ENCODE assay signal across 1 cellular context in the genomic region with DNA sequence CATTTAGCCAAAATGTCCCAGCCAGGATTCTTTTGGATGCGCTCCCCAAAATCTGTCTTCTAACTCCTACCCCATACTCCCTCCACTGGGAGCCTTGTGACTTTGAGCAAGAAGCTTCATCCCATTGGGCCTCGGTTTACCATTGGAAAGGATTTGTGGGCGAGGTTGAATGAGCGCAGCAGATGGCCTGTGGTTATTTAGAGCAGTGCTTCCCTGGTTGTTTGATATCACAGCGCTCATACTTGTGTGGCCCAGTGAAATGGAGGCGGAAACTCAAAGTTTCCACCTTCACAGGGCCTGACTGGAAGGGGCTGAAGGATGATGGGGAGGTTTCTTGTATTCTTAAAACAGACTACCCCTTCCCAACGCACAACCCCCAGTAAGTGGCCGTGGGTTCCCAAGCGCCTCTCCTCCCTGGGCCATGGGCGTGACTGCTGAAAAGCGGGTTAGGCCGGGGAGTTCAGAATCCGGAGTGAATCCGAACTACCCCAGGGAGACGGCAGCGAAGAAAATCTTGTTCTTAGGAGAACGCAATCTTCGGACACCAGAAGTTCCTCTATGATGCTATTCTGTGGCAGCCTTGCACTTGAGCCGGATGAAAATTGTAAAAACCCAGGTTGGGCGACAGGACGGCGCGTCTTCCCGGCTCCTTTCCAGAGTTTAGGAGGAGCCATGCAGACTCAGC.
TF ChIP-seq lines count a peak whose summit lies in the region.

No MANE protein-coding gene starts in this region.

TF ChIP-seq in GM23338, 12 proteins besides CTCF, POLR2A, EP300 and RAD21 (continued from another document):
- TF ChIP-seq ZNF462 (CRISPR knock-in tag; IDR thresholded peaks at IDR 0.05) = no peak
